ENCODE assay signal across 21 cellular contexts in the genomic region with DNA sequence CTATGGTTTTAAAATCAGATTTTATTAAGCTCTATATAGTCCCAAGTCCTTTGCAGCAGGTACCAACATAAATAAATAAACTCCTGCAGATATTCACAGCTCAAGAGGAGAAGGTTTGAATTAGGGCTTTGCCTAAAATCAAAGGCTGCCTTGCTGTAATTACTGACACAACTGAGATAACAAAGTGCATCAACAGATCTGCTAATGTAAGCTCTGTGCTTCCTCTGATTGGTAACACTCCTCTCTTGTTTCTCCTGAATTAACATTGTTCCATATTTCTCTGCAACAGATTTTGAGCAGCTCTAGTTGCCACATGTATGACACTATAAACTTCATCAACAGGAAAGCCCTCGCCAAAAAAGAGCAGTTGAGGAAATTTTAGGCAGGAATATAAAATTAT.
"Had no signal": no experiment of that assay in that cellular context is flagged by ENCODE, and none has a peak within 500 bp of the region (broad histone marks: within the 10 kb centered on the region; RNA-seq: fewer than 3 reads in every experiment).

No MANE protein-coding gene starts in this region.

- H3K4me3 Mint-ChIP-seq: IgD-negative memory B cell had no signal

- H3K9me3 ChIP-seq: SJSA1 had no signal

- DNase-seq: Kasumi-1, MM.1S, NCI-H1092 treated with DMSO at 0.1 percent for 48 hours, NCI-H1436, NCI-H187, NCI-H2029, NCI-H2081 treated with DMSO at 0.1 percent for 48 hours, NCI-H2171, NCI-H226, NCI-H524, NCI-H526 treated with DMSO at 0.1 percent for 48 hours, NCI-H774, Right ventricle myocardium superior, RPMI8226, SIG-M5 had no signal

- H3K36me3 Mint-ChIP-seq: IgD-negative memory B cell had no signal

- H3K4me2 ChIP-seq: KMS-11 had no signal

- H3K9ac ChIP-seq: KMS-11 had no signal

- H3K4me3 ChIP-seq: K562, SJSA1, SK-N-MC had no signal

- H3K4me1 ChIP-seq: SJSA1 had no signal

- ATAC-seq: K562 had no signal

- H3K27ac Mint-ChIP-seq: IgD-negative memory B cell had no signal

- H3K36me3 ChIP-seq: SJSA1 had no signal

- H3K9me3 Mint-ChIP-seq: IgD-negative memory B cell had no signal

- H3K27me3 ChIP-seq: SJSA1 had no signal

- H3K4me1 Mint-ChIP-seq: IgD-negative memory B cell had no signal

- H3K27ac ChIP-seq: HL-60, KMS-11, SJSA1, SK-N-MC had no signal

- H3K27me3 Mint-ChIP-seq: IgD-negative memory B cell had no signal
